1 cellular context compared by ENCODE assay signal in genomic region chr1:1329304-1330210, GRCh38.
TF ChIP-seq lines count a peak whose summit lies in the region.

No MANE protein-coding gene starts in this region.

TF ChIP-seq in K562, 482 proteins besides CTCF, POLR2A, EP300 and RAD21 (continued from another document and continues in another):
- TF ChIP-seq, protein P1, sequence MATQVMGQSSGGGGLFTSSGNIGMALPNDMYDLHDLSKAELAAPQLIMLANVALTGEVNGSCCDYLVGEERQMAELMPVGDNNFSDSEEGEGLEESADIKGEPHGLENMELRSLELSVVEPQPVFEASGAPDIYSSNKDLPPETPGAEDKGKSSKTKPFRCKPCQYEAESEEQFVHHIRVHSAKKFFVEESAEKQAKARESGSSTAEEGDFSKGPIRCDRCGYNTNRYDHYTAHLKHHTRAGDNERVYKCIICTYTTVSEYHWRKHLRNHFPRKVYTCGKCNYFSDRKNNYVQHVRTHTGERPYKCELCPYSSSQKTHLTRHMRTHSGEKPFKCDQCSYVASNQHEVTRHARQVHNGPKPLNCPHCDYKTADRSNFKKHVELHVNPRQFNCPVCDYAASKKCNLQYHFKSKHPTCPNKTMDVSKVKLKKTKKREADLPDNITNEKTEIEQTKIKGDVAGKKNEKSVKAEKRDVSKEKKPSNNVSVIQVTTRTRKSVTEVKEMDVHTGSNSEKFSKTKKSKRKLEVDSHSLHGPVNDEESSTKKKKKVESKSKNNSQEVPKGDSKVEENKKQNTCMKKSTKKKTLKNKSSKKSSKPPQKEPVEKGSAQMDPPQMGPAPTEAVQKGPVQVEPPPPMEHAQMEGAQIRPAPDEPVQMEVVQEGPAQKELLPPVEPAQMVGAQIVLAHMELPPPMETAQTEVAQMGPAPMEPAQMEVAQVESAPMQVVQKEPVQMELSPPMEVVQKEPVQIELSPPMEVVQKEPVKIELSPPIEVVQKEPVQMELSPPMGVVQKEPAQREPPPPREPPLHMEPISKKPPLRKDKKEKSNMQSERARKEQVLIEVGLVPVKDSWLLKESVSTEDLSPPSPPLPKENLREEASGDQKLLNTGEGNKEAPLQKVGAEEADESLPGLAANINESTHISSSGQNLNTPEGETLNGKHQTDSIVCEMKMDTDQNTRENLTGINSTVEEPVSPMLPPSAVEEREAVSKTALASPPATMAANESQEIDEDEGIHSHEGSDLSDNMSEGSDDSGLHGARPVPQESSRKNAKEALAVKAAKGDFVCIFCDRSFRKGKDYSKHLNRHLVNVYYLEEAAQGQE (CRISPR knock-in tag; IDR thresholded peaks at IDR 0.05; ENCODE audit: low read depth), result 0 out of 2 replicates have a peak, but pooled peaks have one; percentile 35
- TF ChIP-seq, protein P2, sequence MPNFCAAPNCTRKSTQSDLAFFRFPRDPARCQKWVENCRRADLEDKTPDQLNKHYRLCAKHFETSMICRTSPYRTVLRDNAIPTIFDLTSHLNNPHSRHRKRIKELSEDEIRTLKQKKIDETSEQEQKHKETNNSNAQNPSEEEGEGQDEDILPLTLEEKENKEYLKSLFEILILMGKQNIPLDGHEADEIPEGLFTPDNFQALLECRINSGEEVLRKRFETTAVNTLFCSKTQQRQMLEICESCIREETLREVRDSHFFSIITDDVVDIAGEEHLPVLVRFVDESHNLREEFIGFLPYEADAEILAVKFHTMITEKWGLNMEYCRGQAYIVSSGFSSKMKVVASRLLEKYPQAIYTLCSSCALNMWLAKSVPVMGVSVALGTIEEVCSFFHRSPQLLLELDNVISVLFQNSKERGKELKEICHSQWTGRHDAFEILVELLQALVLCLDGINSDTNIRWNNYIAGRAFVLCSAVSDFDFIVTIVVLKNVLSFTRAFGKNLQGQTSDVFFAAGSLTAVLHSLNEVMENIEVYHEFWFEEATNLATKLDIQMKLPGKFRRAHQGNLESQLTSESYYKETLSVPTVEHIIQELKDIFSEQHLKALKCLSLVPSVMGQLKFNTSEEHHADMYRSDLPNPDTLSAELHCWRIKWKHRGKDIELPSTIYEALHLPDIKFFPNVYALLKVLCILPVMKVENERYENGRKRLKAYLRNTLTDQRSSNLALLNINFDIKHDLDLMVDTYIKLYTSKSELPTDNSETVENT (CRISPR knock-in tag; IDR thresholded peaks at IDR 0.05), result peak; percentile 10; the same call in 1 of the 2 replicates
- TF ChIP-seq HMGN3 (IDR thresholded peaks at IDR 0.05; ENCODE audit: borderline replicate concordance, extremely low read depth, insufficient read length, low read depth, low read length), result peak; percentile 16
- 0 out of 2 replicates have a peak, but pooled peaks have one; percentile 58 for TF ChIP-seq SRSF1 (IDR thresholded peaks at IDR 0.05; ENCODE audit: low read depth, low read length)
- peak; percentile 91 for TF ChIP-seq TARDBP (IDR thresholded peaks at IDR 0.05)
- TF ChIP-seq NFIC (IDR thresholded peaks at IDR 0.05), result no peak
- 0 out of 2 replicates have a peak, but pooled peaks have one; percentile 9 for TF ChIP-seq E2F4 (CRISPR knock-in tag; IDR thresholded peaks at IDR 0.05; ENCODE audit: low read depth)
- no peak for TF ChIP-seq STAT6 (CRISPR knock-in tag; IDR thresholded peaks at IDR 0.05)
- TF ChIP-seq ZNF143 (CRISPR knock-in tag; IDR thresholded peaks at IDR 0.05), result peak; percentile 49; the same call in 1 of the 2 replicates
- TF ChIP-seq ATF2 (CRISPR knock-in tag; IDR thresholded peaks at IDR 0.05), result 0 out of 2 replicates have a peak, but pooled peaks have one; percentile 40
- no peak for TF ChIP-seq ETS2 (tag; IDR thresholded peaks at IDR 0.05; ENCODE audit: borderline replicate concordance, poor library complexity, severe bottlenecking)
- TF ChIP-seq, protein P3, sequence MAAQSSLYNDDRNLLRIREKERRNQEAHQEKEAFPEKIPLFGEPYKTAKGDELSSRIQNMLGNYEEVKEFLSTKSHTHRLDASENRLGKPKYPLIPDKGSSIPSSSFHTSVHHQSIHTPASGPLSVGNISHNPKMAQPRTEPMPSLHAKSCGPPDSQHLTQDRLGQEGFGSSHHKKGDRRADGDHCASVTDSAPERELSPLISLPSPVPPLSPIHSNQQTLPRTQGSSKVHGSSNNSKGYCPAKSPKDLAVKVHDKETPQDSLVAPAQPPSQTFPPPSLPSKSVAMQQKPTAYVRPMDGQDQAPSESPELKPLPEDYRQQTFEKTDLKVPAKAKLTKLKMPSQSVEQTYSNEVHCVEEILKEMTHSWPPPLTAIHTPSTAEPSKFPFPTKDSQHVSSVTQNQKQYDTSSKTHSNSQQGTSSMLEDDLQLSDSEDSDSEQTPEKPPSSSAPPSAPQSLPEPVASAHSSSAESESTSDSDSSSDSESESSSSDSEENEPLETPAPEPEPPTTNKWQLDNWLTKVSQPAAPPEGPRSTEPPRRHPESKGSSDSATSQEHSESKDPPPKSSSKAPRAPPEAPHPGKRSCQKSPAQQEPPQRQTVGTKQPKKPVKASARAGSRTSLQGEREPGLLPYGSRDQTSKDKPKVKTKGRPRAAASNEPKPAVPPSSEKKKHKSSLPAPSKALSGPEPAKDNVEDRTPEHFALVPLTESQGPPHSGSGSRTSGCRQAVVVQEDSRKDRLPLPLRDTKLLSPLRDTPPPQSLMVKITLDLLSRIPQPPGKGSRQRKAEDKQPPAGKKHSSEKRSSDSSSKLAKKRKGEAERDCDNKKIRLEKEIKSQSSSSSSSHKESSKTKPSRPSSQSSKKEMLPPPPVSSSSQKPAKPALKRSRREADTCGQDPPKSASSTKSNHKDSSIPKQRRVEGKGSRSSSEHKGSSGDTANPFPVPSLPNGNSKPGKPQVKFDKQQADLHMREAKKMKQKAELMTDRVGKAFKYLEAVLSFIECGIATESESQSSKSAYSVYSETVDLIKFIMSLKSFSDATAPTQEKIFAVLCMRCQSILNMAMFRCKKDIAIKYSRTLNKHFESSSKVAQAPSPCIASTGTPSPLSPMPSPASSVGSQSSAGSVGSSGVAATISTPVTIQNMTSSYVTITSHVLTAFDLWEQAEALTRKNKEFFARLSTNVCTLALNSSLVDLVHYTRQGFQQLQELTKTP (IDR thresholded peaks at IDR 0.05; ENCODE audit: low read depth in 1 of 2, partially characterized antibody in 2 of 2), result no peak
- no peak for TF ChIP-seq ZKSCAN1 (IDR thresholded peaks at IDR 0.05; ENCODE audit: low read depth, low read length)
- 0 out of 2 replicates have a peak, but pooled peaks have one; percentile 11 for TF ChIP-seq MTA3 (IDR thresholded peaks at IDR 0.05; ENCODE audit: borderline replicate concordance)
- TF ChIP-seq MAX (CRISPR knock-in tag; IDR thresholded peaks at IDR 0.05), result peak; percentile 81
- TF ChIP-seq STAT5A (IDR thresholded peaks at IDR 0.05; ENCODE audit: borderline replicate concordance, low read length), result peak; percentile 51; the same call in 1 of the 2 replicates
- TF ChIP-seq POLR2AphosphoS5 (IDR thresholded peaks at IDR 0.05; ENCODE audit: control insufficient read depth, insufficient read depth, low read depth, low read length), result 0 out of 2 replicates have a peak, but pooled peaks have one; percentile 6
- peak; percentile 51 for TF ChIP-seq USF1 (CRISPR knock-in tag; IDR thresholded peaks at IDR 0.05)
- TF ChIP-seq HMG20B (CRISPR knock-in tag; IDR thresholded peaks at IDR 0.05), result no peak
- peak; percentile 82 for TF ChIP-seq POLR2G (IDR thresholded peaks at IDR 0.05; ENCODE audit: low read depth, low read length)
- TF ChIP-seq, protein P4, sequence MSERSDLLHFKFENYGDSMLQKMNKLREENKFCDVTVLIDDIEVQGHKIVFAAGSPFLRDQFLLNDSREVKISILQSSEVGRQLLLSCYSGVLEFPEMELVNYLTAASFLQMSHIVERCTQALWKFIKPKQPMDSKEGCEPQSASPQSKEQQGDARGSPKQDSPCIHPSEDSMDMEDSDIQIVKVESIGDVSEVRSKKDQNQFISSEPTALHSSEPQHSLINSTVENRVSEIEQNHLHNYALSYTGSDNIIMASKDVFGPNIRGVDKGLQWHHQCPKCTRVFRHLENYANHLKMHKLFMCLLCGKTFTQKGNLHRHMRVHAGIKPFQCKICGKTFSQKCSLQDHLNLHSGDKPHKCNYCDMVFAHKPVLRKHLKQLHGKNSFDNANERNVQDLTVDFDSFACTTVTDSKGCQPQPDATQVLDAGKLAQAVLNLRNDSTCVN (CRISPR knock-in tag; IDR thresholded peaks at IDR 0.05), result no peak
- peak; percentile 40 for TF ChIP-seq RBFOX2 (IDR thresholded peaks at IDR 0.05; ENCODE audit: low read depth, low read length)
- TF ChIP-seq E4F1 (CRISPR knock-in tag; IDR thresholded peaks at IDR 0.05; ENCODE audit: borderline replicate concordance), result no peak
- TF ChIP-seq, protein P5, sequence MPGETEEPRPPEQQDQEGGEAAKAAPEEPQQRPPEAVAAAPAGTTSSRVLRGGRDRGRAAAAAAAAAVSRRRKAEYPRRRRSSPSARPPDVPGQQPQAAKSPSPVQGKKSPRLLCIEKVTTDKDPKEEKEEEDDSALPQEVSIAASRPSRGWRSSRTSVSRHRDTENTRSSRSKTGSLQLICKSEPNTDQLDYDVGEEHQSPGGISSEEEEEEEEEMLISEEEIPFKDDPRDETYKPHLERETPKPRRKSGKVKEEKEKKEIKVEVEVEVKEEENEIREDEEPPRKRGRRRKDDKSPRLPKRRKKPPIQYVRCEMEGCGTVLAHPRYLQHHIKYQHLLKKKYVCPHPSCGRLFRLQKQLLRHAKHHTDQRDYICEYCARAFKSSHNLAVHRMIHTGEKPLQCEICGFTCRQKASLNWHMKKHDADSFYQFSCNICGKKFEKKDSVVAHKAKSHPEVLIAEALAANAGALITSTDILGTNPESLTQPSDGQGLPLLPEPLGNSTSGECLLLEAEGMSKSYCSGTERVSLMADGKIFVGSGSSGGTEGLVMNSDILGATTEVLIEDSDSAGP (CRISPR knock-in tag; IDR thresholded peaks at IDR 0.05), result peak; percentile 72
- peak; percentile 26 for TF ChIP-seq POLR2B (IDR thresholded peaks at IDR 0.05; ENCODE audit: low read depth, partially characterized antibody)
- TF ChIP-seq IRF2 (CRISPR knock-in tag; IDR thresholded peaks at IDR 0.05), result 0 out of 2 replicates have a peak, but pooled peaks have one; percentile 17
- TF ChIP-seq KDM5B (IDR thresholded peaks at IDR 0.05; ENCODE audit: insufficient replicate concordance, low read depth, low read length), result peak; percentile 67
- peak; percentile 65 for TF ChIP-seq SUPT5H (IDR thresholded peaks at IDR 0.05)
- TF ChIP-seq CHD4 (IDR thresholded peaks at IDR 0.05; ENCODE audit: insufficient read depth, insufficient replicate concordance, low read depth, low read length, poor library complexity, severe bottlenecking), result no peak
- peak; percentile 66; the same call in 1 of the 2 replicates for TF ChIP-seq ZC3H4 (CRISPR knock-in tag; IDR thresholded peaks at IDR 0.05; ENCODE audit: borderline replicate concordance)
- peak in 1 of 2 experiments; percentile 59; a peak in 1 of 4 replicates for TF ChIP-seq KDM1A (IDR thresholded peaks at IDR 0.05)
